ENCODE assay signal across 34 cellular contexts in the genomic region with DNA sequence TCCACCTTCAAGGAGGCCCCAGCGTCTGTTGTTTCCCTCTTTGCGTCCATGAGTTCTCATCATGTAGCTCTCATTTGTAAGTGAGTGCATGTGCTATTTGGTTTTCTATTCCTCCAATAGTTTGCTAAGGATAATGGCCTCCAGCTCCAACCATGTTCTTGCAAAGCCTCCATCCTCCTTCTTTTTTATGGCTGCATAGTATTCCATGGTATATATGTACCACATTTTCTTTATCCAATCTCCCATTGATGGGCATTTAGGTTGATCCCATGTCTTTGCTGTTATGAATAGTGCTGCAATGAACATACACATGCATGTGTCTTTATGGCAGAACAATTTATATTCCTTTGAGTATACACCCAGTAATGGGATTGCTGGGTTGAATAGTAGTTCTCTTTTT.
"Had no signal": no experiment of that assay in that cellular context is flagged by ENCODE, and none has a peak within 500 bp of the region (broad histone marks: within the 10 kb centered on the region; RNA-seq: fewer than 3 reads in every experiment).

No MANE protein-coding gene starts in this region.

- H3K27ac Mint-ChIP-seq: activated B cell treated with CpG ODN at 0.5 μM for 24 hours; activated CD4-positive, alpha-beta memory T cell treated with anti-CD3 and anti-CD28 coated beads for 36 hours; activated CD8-positive, alpha-beta memory T cell treated with anti-CD3 and anti-CD28 coated beads, Interleukin-2, amount 10 ng/mL, durations not matched to agents 7 days and 5 days; activated naive CD4-positive, alpha-beta T cell treated with anti-CD3 and anti-CD28 coated beads for 36 hours; brain had no signal

- H3K4me1 ChIP-seq: SJSA1 had no signal

- H3K9me3 Mint-ChIP-seq: activated naive CD4-positive, alpha-beta T cell treated with anti-CD3 and anti-CD28 coated beads for 36 hours; activated T-helper 17 cell treated with anti-CD3 and anti-CD28 coated beads, Interleukin-2, amount 50 U/mL, for 72 hours; brain had no signal

- H3K27ac ChIP-seq: KMS-11, Peyer's patch, SJSA1 had no signal

- ATAC-seq: activated CD8-positive, alpha-beta memory T cell treated with anti-CD3 and anti-CD28 coated beads, Interleukin-2, amount 10 ng/mL, durations not matched to agents 7 days and 5 days had no signal

- H3K9ac ChIP-seq: KMS-11 had no signal

- H3K9me3 ChIP-seq: Peyer's patch, SJSA1 had no signal

- H3K27me3 ChIP-seq: Peyer's patch, SJSA1 had no signal

- FAIRE-seq: bronchial epithelial cell had no signal

- H3K4me2 ChIP-seq: KMS-11 had no signal

- H3K4me3 Mint-ChIP-seq: activated B cell treated with CpG ODN at 0.5 μM for 24 hours; activated CD4-positive, alpha-beta memory T cell treated with anti-CD3 and anti-CD28 coated beads for 36 hours; activated CD8-positive, alpha-beta memory T cell treated with anti-CD3 and anti-CD28 coated beads, Interleukin-2, amount 10 ng/mL, durations not matched to agents 7 days and 5 days; activated naive CD4-positive, alpha-beta T cell treated with anti-CD3 and anti-CD28 coated beads for 36 hours; activated T-helper 17 cell treated with anti-CD3 and anti-CD28 coated beads, Interleukin-2, amount 50 U/mL, for 72 hours; brain had no signal

- H3K27me3 Mint-ChIP-seq: activated B cell treated with CpG ODN at 0.5 μM for 24 hours; activated CD4-positive, alpha-beta memory T cell treated with anti-CD3 and anti-CD28 coated beads for 36 hours; activated CD8-positive, alpha-beta memory T cell treated with anti-CD3 and anti-CD28 coated beads, Interleukin-2, amount 10 ng/mL, durations not matched to agents 7 days and 5 days; activated T-helper 17 cell treated with anti-CD3 and anti-CD28 coated beads, Interleukin-2, amount 50 U/mL, for 72 hours; brain had no signal

- DNase-seq: activated B cell treated with CpG ODN at 0.5 μM for 24 hours; activated CD4-positive, alpha-beta memory T cell treated with anti-CD3 and anti-CD28 coated beads for 36 hours; activated CD4-positive, alpha-beta T cell treated with anti-CD3 and anti-CD28 coated beads for 4 hours; activated CD4-positive, alpha-beta T cell treated with anti-CD3 and anti-CD28 coated beads, Interleukin-2, amount 50 U/mL, for 1 hour; activated CD4-positive, CD25-positive, alpha-beta regulatory T cell treated with anti-CD3 and anti-CD28 coated beads, Interleukin-2, amount 50 U/mL, for 72 hours; activated CD8-positive, alpha-beta memory T cell treated with anti-CD3 and anti-CD28 coated beads for 24 hours; activated CD8-positive, alpha-beta memory T cell treated with anti-CD3 and anti-CD28 coated beads, Interleukin-2, amount 10 ng/mL, durations not matched to agents 7 days and 5 days; activated CD8-positive, alpha-beta memory T cell treated with anti-CD3 and anti-CD28 coated beads, Interleukin-2, amount 50 U/mL, for 48 hours; activated effector memory CD4-positive, alpha-beta T cell treated with anti-CD3 and anti-CD28 coated beads, Interleukin-2, amount 50 U/mL, for 16 hours; activated naive CD4-positive, alpha-beta T cell treated with anti-CD3 and anti-CD28 coated beads for 36 hours; activated T-cell treated with anti-CD3 and anti-CD28 coated beads, Interleukin-2, amount 50 U/mL, for 48 hours; anterior cingulate cortex; caudate nucleus; cerebellar nuclear complex; MM.1S; MV-4-11; NCI-H1092; NCI-H1436 treated with DMSO at 0.1 percent for 48 hours; NCI-H1694 treated with DMSO at 0.1 percent for 48 hours; NCI-H2029; NCI-H345; NCI-H524 treated with DMSO at 0.1 percent for 48 hours; Peyer's patch; RPMI8226; SHP77 treated with DMSO at 0.1 percent for 48 hours; SW 1271; T-helper 1 cell; T-helper 2 cell; T-helper 9 cell had no signal

- H3K4me1 Mint-ChIP-seq: activated B cell treated with CpG ODN at 0.5 μM for 24 hours had no signal

- H3K4me3 ChIP-seq: Peyer's patch, SJSA1 had no signal
